ENCODE assay signal across 1 cellular context in the genomic region with DNA sequence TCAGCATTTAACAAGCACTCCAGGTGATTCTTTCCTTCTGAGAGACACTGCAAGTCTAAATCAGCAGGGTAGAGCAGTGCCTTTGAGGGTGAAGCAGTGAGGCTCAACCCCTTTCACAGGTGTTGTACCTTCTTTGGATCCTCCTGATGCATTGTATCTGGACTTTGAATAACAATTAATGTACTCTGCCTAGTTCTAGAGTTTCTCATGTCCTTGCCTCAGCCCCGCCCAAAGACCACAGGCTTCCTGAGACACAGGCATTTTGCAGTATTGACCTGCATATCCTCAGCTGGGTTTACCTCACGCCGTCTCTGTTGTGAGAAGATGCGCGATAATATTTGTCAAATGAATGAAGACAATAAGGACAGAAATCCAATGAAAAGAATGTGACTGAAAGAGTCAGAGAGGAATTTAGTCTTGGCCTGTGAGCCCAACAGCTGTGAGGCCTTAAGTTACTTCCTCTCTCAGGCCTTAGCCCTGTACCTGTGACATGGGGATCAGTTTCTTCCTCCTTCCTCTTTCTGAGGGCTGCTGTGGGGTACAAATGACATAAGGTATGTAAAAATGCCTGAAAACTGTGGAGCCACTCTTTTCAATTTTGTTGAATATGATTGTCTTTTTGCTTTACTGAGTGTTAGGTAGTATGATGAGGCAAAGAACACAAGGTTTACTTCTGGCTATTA.
TF ChIP-seq lines count a peak whose summit lies in the region.

No MANE protein-coding gene starts in this region.

TF ChIP-seq in HepG2, 621 proteins besides CTCF, POLR2A, EP300 and RAD21 (continued from another document):
- TF ChIP-seq, protein P1, sequence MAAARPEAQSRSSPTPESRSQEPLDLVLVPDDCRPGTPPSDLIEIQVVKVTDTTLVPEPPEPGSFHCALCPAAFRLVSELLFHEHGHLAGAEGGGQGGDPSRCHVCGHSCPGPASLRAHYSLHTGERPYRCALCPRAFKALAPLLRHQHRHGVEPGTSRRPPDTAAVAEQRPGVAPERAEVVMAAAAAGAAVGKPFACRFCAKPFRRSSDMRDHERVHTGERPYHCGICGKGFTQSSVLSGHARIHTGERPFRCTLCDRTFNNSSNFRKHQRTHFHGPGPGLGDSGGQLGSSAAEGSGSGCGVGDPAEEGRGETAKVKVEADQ (CRISPR knock-in tag; IDR thresholded peaks at IDR 0.05; ENCODE audit: borderline replicate concordance), result no peak
